ENCODE assay signal across 1 cellular context in the genomic region with DNA sequence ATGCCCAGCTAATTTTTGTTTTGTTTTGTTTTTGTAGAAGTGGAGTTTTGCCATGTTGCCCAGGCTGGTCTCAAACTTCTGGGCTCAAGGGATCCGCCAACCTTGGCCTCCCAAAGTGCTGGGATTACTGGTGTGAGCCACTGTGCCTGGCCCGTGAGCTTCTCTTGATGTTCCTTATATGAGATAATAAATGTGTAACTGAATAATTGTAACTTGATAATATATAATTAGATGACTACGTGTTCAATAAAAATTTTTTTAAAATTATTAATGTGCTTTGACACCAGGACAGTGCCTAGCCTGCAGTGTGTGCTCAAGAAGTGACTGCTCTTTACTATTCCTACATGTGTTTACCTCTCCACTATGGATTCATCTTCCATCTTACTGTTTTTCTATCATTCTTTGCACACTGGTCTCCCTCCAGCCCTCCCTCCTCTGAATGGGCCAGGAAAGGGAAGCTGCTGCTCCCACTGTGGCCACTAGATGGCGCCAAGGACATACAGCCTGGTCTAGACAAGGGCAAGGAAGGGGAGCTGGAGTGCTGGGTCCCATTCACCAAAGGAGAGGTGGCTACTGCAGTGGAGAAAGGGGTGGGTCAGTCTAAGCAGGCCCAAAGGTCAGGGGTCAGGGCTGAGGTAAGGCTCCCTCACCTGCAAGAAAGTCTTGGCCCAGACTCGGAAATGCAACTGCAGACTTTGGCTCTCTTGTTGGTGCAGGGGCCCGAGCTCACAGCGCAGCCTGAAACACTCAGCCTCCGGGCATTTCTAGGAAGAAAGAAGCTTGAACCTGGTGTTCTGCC.
TF ChIP-seq lines count a peak whose summit lies in the region.

No MANE protein-coding gene starts in this region.

TF ChIP-seq in HepG2, 621 proteins besides CTCF, POLR2A, EP300 and RAD21:
- TF ChIP-seq HNRNPH1 (optimal IDR thresholded peaks at IDR 0.05; ENCODE audit: low read depth, low read length), result no peak
- no peak for TF ChIP-seq ZFP36L2 (CRISPR knock-in tag; IDR thresholded peaks at IDR 0.05)
- no peak for TF ChIP-seq ZNF777 (CRISPR knock-in tag; IDR thresholded peaks at IDR 0.05)
- 0 out of 2 replicates have a peak, but pooled peaks have one; percentile 9 for TF ChIP-seq BHLHE40 (IDR thresholded peaks at IDR 0.05; ENCODE audit: low read length)
- TF ChIP-seq STAG1 (CRISPR knock-in tag; IDR thresholded peaks at IDR 0.05), result peak; percentile 82
- no peak for TF ChIP-seq ATF4 (CRISPR knock-in tag; IDR thresholded peaks at IDR 0.05)
- TF ChIP-seq GMEB1 (CRISPR knock-in tag; IDR thresholded peaks at IDR 0.05; ENCODE audit: borderline replicate concordance), result 0 out of 2 replicates have a peak, but pooled peaks have one; percentile 22
- no peak for TF ChIP-seq ZNF879 (CRISPR knock-in tag; IDR thresholded peaks at IDR 0.05)
- TF ChIP-seq SMC3 (IDR thresholded peaks at IDR 0.05; ENCODE audit: low read length), result peak; percentile 73
- no peak for TF ChIP-seq REST (IDR thresholded peaks at IDR 0.05; ENCODE audit: borderline replicate concordance in 1 of 2, low read depth in 1 of 2, low read length in 2 of 2)
- no peak for TF ChIP-seq TMF1 (CRISPR knock-in tag; IDR thresholded peaks at IDR 0.05; ENCODE audit: low read depth)
- TF ChIP-seq SETDB1 (CRISPR knock-in tag; IDR thresholded peaks at IDR 0.05; ENCODE audit: borderline replicate concordance), result no peak
- 0 out of 2 replicates have a peak, but pooled peaks have one; percentile 44 for TF ChIP-seq ZNF44 (CRISPR knock-in tag; IDR thresholded peaks at IDR 0.05)
- TF ChIP-seq ZNF761 (CRISPR knock-in tag; conservative IDR thresholded peaks at IDR 0.05), result no peak
- TF ChIP-seq ELF3 (CRISPR knock-in tag; IDR thresholded peaks at IDR 0.05), result 0 out of 2 replicates have a peak, but pooled peaks have one; percentile 22
- TF ChIP-seq POGZ (CRISPR knock-in tag; IDR thresholded peaks at IDR 0.05), result no peak
- no peak for TF ChIP-seq ZSCAN22 (CRISPR knock-in tag; IDR thresholded peaks at IDR 0.05)
